ENCODE assay signal across 18 cellular contexts in genomic region chr19:1441677-1442438, GRCh38. TPM values are rescaled to one million over a fixed set of nuclear protein-coding genes. Genes with fewer than 3 reads are reported as not detected.
DNase-seq lines count a peak whose midpoint lies in the region; ATAC-seq, FAIRE-seq and TF ChIP-seq lines count a peak whose summit lies in the region.
"Had no signal": no experiment of that assay in that cellular context is flagged by ENCODE, and none has a peak within 500 bp of the region (broad histone marks: within the 10 kb centered on the region; RNA-seq: fewer than 3 reads in every experiment).

No MANE protein-coding gene starts in this region.

- peaks cover 46% of the 10 kb centered on the region for H3K79me2 ChIP-seq in Loucy (ENCODE audit: insufficient read depth, low read length)
- H3K79me2 ChIP-seq in astrocyte (ENCODE audit: insufficient read depth, low read length): peaks cover 42% of the 10 kb centered on the region

- H3K4me2 ChIP-seq in Loucy (ENCODE audit: low read depth, low read length, poor library complexity, severe bottlenecking): peak overlapping the region; percentile 99
- no peak overlapping the region for H3K4me2 ChIP-seq in astrocyte (ENCODE audit: low read length)

- TF ChIP-seq CTCF in Loucy (conservative IDR thresholded peaks at IDR 0.05; ENCODE audit: low read length) (no peak), astrocyte (IDR thresholded peaks at IDR 0.05; ENCODE audit: insufficient read depth, low read depth, low read length) (no peak)

- H3K27ac Mint-ChIP-seq in activated naive CD4-positive, alpha-beta T cell treated with anti-CD3 and anti-CD28 coated beads, Interleukin-2, amount 10 ng/mL, durations not matched to agents 7 days and 5 days: peak overlapping the region; percentile 33
- H3K27ac Mint-ChIP-seq in astrocyte (ENCODE audit: unreplicated experiment): no peak overlapping the region
- H3K27ac Mint-ChIP-seq in stimulated activated effector memory CD8-positive, alpha-beta T cell treated with anti-CD3 and anti-CD28 coated beads, Interleukin-12 subunit alpha, Interleukin-12 subunit beta, amount 100 ng/mL, for 72 hours: peak overlapping the region; percentile 100
- H3K27ac Mint-ChIP-seq: progenitor cell of endocrine pancreas had no signal

- CTCF ChIA-PET in activated naive CD4-positive, alpha-beta T cell treated with anti-CD3 and anti-CD28 coated beads, Interleukin-2, amount 10 ng/mL, durations not matched to agents 7 days and 5 days (lab: Charles Lee): no interaction called here

- no peak overlapping the region for H3K27ac ChIP-seq in astrocyte (ENCODE audit: low read depth, low read length)
- no peak overlapping the region for H3K27ac ChIP-seq in effector memory CD4-positive, alpha-beta T cell (ENCODE audit: insufficient read depth, low read length, poor library complexity, severe bottlenecking)
- H3K27ac ChIP-seq: thyroid gland had no signal

- no peak for FAIRE-seq in astrocyte (lab: Jason Lieb, UNC)

- H3K9ac ChIP-seq in Loucy (ENCODE audit: low read depth, low read length, poor library complexity, severe bottlenecking) (no peak overlapping the region), astrocyte (ENCODE audit: low read length) (no peak overlapping the region)

- H3K4me1 ChIP-seq in Loucy (ENCODE audit: insufficient read depth, low read length, poor library complexity, severe bottlenecking) (peaks cover 30% of the 10 kb centered on the region), astrocyte (ENCODE audit: insufficient read depth, low read length) (peaks cover 18% of the 10 kb centered on the region)
- H3K4me1 ChIP-seq in effector memory CD4-positive, alpha-beta T cell (ENCODE audit: control insufficient read depth, insufficient read depth, low read length, poor library complexity, severe bottlenecking): peaks cover 30% of the 10 kb centered on the region

- H3K27me3 ChIP-seq in Loucy (ENCODE audit: insufficient read depth, low read length, poor library complexity, severe bottlenecking) (peaks cover 9% of the 10 kb centered on the region), astrocyte (ENCODE audit: insufficient read depth, low read length) (no peaks in the 10 kb centered on the region)
- peaks cover 16% of the 10 kb centered on the region for H3K27me3 ChIP-seq in effector memory CD4-positive, alpha-beta T cell (replicated peaks; ENCODE audit: control insufficient read depth, insufficient read depth, low read length, poor library complexity, severe bottlenecking)

- no peak for ATAC-seq in stimulated activated effector memory CD8-positive, alpha-beta T cell treated with anti-CD3 and anti-CD28 coated beads, Interleukin-12 subunit alpha, Interleukin-12 subunit beta, amount 100 ng/mL, for 72 hours
- no peak for ATAC-seq in GM19452 (IDR thresholded peaks at IDR 0.05; ENCODE audit: unreplicated experiment)
- ATAC-seq: mucosa of descending colon had no signal

- H3K9me3 ChIP-seq in Loucy (ENCODE audit: insufficient read depth, low read depth, low read length) (no peaks in the 10 kb centered on the region), astrocyte (ENCODE audit: insufficient read depth, low read depth, low read length) (no peaks in the 10 kb centered on the region)
- H3K9me3 ChIP-seq in effector memory CD4-positive, alpha-beta T cell (ENCODE audit: control insufficient read depth, low read length): no peaks in the 10 kb centered on the region
- H3K9me3 ChIP-seq: mucosa of descending colon, thyroid gland had no signal

- H2AFZ ChIP-seq in Loucy (ENCODE audit: low read length) (no peak overlapping the region), astrocyte (ENCODE audit: low read depth, low read length) (no peak overlapping the region)

- H4K20me1 ChIP-seq in Loucy (ENCODE audit: insufficient read depth, low read length, poor library complexity, severe bottlenecking): peaks cover 51% of the 10 kb centered on the region
- peaks cover 62% of the 10 kb centered on the region for H4K20me1 ChIP-seq in astrocyte (ENCODE audit: insufficient read depth, low read length)

- peaks cover 47% of the 10 kb centered on the region for H3K4me1 Mint-ChIP-seq in activated naive CD4-positive, alpha-beta T cell treated with anti-CD3 and anti-CD28 coated beads, Interleukin-2, amount 10 ng/mL, durations not matched to agents 7 days and 5 days
- peaks cover 11% of the 10 kb centered on the region for H3K4me1 Mint-ChIP-seq in astrocyte (ENCODE audit: low read depth, unreplicated experiment)
- peaks cover 41% of the 10 kb centered on the region for H3K4me1 Mint-ChIP-seq in stimulated activated effector memory CD8-positive, alpha-beta T cell treated with anti-CD3 and anti-CD28 coated beads, Interleukin-12 subunit alpha, Interleukin-12 subunit beta, amount 100 ng/mL, for 72 hours

- H3K36me3 ChIP-seq in Loucy (ENCODE audit: insufficient read depth, low read length) (peaks cover 25% of the 10 kb centered on the region), astrocyte (ENCODE audit: insufficient read depth, low read length) (peaks cover 20% of the 10 kb centered on the region)
- peaks cover 34% of the 10 kb centered on the region for H3K36me3 ChIP-seq in effector memory CD4-positive, alpha-beta T cell (ENCODE audit: control insufficient read depth, insufficient read depth, low read length)

- H3K4me3 ChIP-seq in Loucy (ENCODE audit: low read length, poor library complexity, severe bottlenecking) (no peak overlapping the region), astrocyte (ENCODE audit: insufficient read depth, low read depth, low read length) (no peak overlapping the region)
- no peak overlapping the region for H3K4me3 ChIP-seq in effector memory CD4-positive, alpha-beta T cell (ENCODE audit: insufficient read depth, low read depth, low read length, poor library complexity, severe bottlenecking)
- H3K4me3 ChIP-seq: mucosa of descending colon, thyroid gland had no signal

- no peaks in the 10 kb centered on the region for H3K9me3 Mint-ChIP-seq in activated naive CD4-positive, alpha-beta T cell treated with anti-CD3 and anti-CD28 coated beads, Interleukin-2, amount 10 ng/mL, durations not matched to agents 7 days and 5 days
- H3K9me3 Mint-ChIP-seq in astrocyte (ENCODE audit: unreplicated experiment): no peaks in the 10 kb centered on the region
- no peaks in the 10 kb centered on the region for H3K9me3 Mint-ChIP-seq in stimulated activated effector memory CD8-positive, alpha-beta T cell treated with anti-CD3 and anti-CD28 coated beads, Interleukin-12 subunit alpha, Interleukin-12 subunit beta, amount 100 ng/mL, for 72 hours

- H3K4me3 Mint-ChIP-seq in activated naive CD4-positive, alpha-beta T cell treated with anti-CD3 and anti-CD28 coated beads, Interleukin-2, amount 10 ng/mL, durations not matched to agents 7 days and 5 days: no peak overlapping the region
- peak overlapping the region; percentile 95 for H3K4me3 Mint-ChIP-seq in astrocyte (ENCODE audit: unreplicated experiment)
- peak overlapping the region; percentile 96 for H3K4me3 Mint-ChIP-seq in stimulated activated effector memory CD8-positive, alpha-beta T cell treated with anti-CD3 and anti-CD28 coated beads, Interleukin-12 subunit alpha, Interleukin-12 subunit beta, amount 100 ng/mL, for 72 hours

- H3K9me2 ChIP-seq in Loucy (replicated peaks; ENCODE audit: low read depth, low read length): no peaks in the 10 kb centered on the region

- H3K27me3 Mint-ChIP-seq in activated naive CD4-positive, alpha-beta T cell treated with anti-CD3 and anti-CD28 coated beads, Interleukin-2, amount 10 ng/mL, durations not matched to agents 7 days and 5 days: peaks cover 29% of the 10 kb centered on the region
- H3K27me3 Mint-ChIP-seq in astrocyte (ENCODE audit: low read depth, unreplicated experiment): no peaks in the 10 kb centered on the region
- H3K27me3 Mint-ChIP-seq: progenitor cell of endocrine pancreas had no signal

- DNase-seq in activated naive CD4-positive, alpha-beta T cell treated with anti-CD3 and anti-CD28 coated beads, Interleukin-2, amount 10 ng/mL, durations not matched to agents 7 days and 5 days: no peak
- DNase-seq in activated naive CD4-positive, alpha-beta T cell treated with anti-CD3 and anti-CD28 coated beads, Interleukin-2, amount 50 U/mL, for 16 hours: no peak
- DNase-seq in astrocyte (ENCODE audit: low read depth): no peak
- no peak for DNase-seq in stimulated activated effector memory CD8-positive, alpha-beta T cell treated with anti-CD3 and anti-CD28 coated beads, Interleukin-12 subunit alpha, Interleukin-12 subunit beta, amount 100 ng/mL, for 72 hours (ENCODE audit: low spot score in 2 of 2)
- no peak for DNase-seq in stimulated activated CD4-positive, alpha-beta T cell treated with anti-CD3 and anti-CD28 coated beads, Interleukin-2, amount 100 ng/mL, for 24 hours
- no peak for DNase-seq in effector memory CD4-positive, alpha-beta T cell
- DNase-seq: activated CD4-positive, CD25-positive, alpha-beta regulatory T cell treated with anti-CD3 and anti-CD28 coated beads, Interleukin-2, amount 50 U/mL, for 72 hours; activated gamma-delta T cell treated with Interleukin-2 at 50 U/mL for 16 hours; DMS79 treated with DMSO at 0.1 percent for 48 hours; erythroblast; islet precursor cell; NCI-H1092; NCI-H446; thyroid gland had no signal

- peaks cover 2% of the 10 kb centered on the region; the same call in 1 of the 2 replicates for H3F3A ChIP-seq in Loucy (ENCODE audit: low read depth)

- H3K36me3 Mint-ChIP-seq in activated naive CD4-positive, alpha-beta T cell treated with anti-CD3 and anti-CD28 coated beads, Interleukin-2, amount 10 ng/mL, durations not matched to agents 7 days and 5 days: peaks cover 37% of the 10 kb centered on the region
- H3K36me3 Mint-ChIP-seq in astrocyte (ENCODE audit: low read depth, unreplicated experiment): peaks cover 13% of the 10 kb centered on the region
- peaks cover 75% of the 10 kb centered on the region for H3K36me3 Mint-ChIP-seq in stimulated activated effector memory CD8-positive, alpha-beta T cell treated with anti-CD3 and anti-CD28 coated beads, Interleukin-12 subunit alpha, Interleukin-12 subunit beta, amount 100 ng/mL, for 72 hours

RNA-seq across cellular contexts. Expression of gene RPS15, which starts 3.7 kb away (rescaled TPM):
- 973 and 1,045 TPM in 2 replicates for total RNA-seq in astrocyte

RNA-seq across cellular contexts. Expression of gene APC2, which starts 8.1 kb away (rescaled TPM):
- 5.5 and 7.1 TPM in 2 replicates for total RNA-seq in astrocyte

RNA-seq across cellular contexts. Expression of gene DAZAP1, which starts 34.5 kb away (rescaled TPM):
- total RNA-seq in astrocyte: 94.7 and 108 TPM in 2 replicates

RNA-seq across cellular contexts. Expression of gene C19orf25, which starts 37.2 kb away (rescaled TPM):
- 30.2 and 32.4 TPM in 2 replicates for total RNA-seq in astrocyte

RNA-seq across cellular contexts. Expression of gene GAMT, which starts 40.5 kb away (rescaled TPM):
- total RNA-seq in astrocyte: 34.1 and 35.9 TPM in 2 replicates
